13 cellular contexts compared by ENCODE assay signal in genomic region chr14:61368061-61368710, GRCh38. TPM values are rescaled to one million over a fixed set of nuclear protein-coding genes. Genes with fewer than 3 reads are reported as not detected.
DNase-seq lines count a peak whose midpoint lies in the region; ATAC-seq and TF ChIP-seq lines count a peak whose summit lies in the region.
"Had no signal": no experiment of that assay in that cellular context is flagged by ENCODE, and none has a peak within 500 bp of the region (broad histone marks: within the 10 kb centered on the region; RNA-seq: fewer than 3 reads in every experiment).

No MANE protein-coding gene starts in this region.

- intact Hi-C loops in uterus (cut with DNase I; ENCODE audit: low total_unique reads): no loop called here
- intact Hi-C loops in transverse colon (cut with DNase I; ENCODE audit: low total_unique reads): no loop called here

- peak overlapping the region; percentile 11 for H3K27ac Mint-ChIP-seq in activated naive CD4-positive, alpha-beta T cell treated with anti-CD3 and anti-CD28 coated beads, Interleukin-2, amount 10 ng/mL, durations not matched to agents 7 days and 5 days
- H3K27ac Mint-ChIP-seq: B cell had no signal

- TF ChIP-seq POLR2A in uterus (IDR thresholded peaks at IDR 0.05): no peak
- no peak for TF ChIP-seq POLR2A in transverse colon (IDR thresholded peaks at IDR 0.05)

- H3K9me3 Mint-ChIP-seq in activated naive CD4-positive, alpha-beta T cell treated with anti-CD3 and anti-CD28 coated beads, Interleukin-2, amount 10 ng/mL, durations not matched to agents 7 days and 5 days: peaks cover 12% of the 10 kb centered on the region

- DNase-seq in activated naive CD4-positive, alpha-beta T cell treated with anti-CD3 and anti-CD28 coated beads, Interleukin-2, amount 10 ng/mL, durations not matched to agents 7 days and 5 days: no peak
- DNase-seq in activated naive CD4-positive, alpha-beta T cell (lab: John Stamatoyannopoulos, UW): no peak
- peak; percentile 20 for DNase-seq in M059J (ENCODE audit: low read depth)
- DNase-seq in epithelial cell of esophagus (ENCODE audit: low read depth): peak; percentile 85
- DNase-seq in smooth muscle cell of the brain vasculature (ENCODE audit: low read depth, low spot score): peak; percentile 36
- DNase-seq in uterus: no peak
- no peak for DNase-seq in transverse colon
- DNase-seq: heart left ventricle had no signal

- TF ChIP-seq EP300 in transverse colon (IDR thresholded peaks at IDR 0.05; ENCODE audit: low read depth): no peak

- in situ Hi-C loops in transverse colon (cut with MboI; ENCODE audit: low pct_ligation_motif_present in 1 of 4, low pct_unique_long_range_greater_than_20kb in 1 of 4, low sequenced_read_pairs in 3 of 4): no loop called here

- H3K4me3 Mint-ChIP-seq in activated naive CD4-positive, alpha-beta T cell treated with anti-CD3 and anti-CD28 coated beads, Interleukin-2, amount 10 ng/mL, durations not matched to agents 7 days and 5 days: no peak overlapping the region
- H3K4me3 Mint-ChIP-seq: B cell had no signal

- H3K4me1 ChIP-seq in uterus (no peaks in the 10 kb centered on the region), transverse colon (peaks cover 0 to 18% (median 0%) of the 10 kb centered on the region in 4 donors)

- no peaks in the 10 kb centered on the region for H3K27me3 Mint-ChIP-seq in activated naive CD4-positive, alpha-beta T cell treated with anti-CD3 and anti-CD28 coated beads, Interleukin-2, amount 10 ng/mL, durations not matched to agents 7 days and 5 days
- H3K27me3 Mint-ChIP-seq: B cell had no signal

- no peak for ATAC-seq in GM21825 (IDR thresholded peaks at IDR 0.05; ENCODE audit: unreplicated experiment)
- ATAC-seq: K562, Panc1 had no signal

- H3K27ac ChIP-seq in uterus: no peak overlapping the region
- no peak overlapping the region for H3K27ac ChIP-seq in transverse colon
- H3K27ac ChIP-seq: vagina had no signal

- CTCF ChIA-PET in activated naive CD4-positive, alpha-beta T cell treated with anti-CD3 and anti-CD28 coated beads, Interleukin-2, amount 10 ng/mL, durations not matched to agents 7 days and 5 days (lab: Charles Lee): interaction anchor here (1.0 to 1.1 kb wide), 2 partner anchors 20 to 87 kb away, joined by 3 read pairs; no protein-coding TSS in a partner anchor

- no peak for TF ChIP-seq CTCF in epithelial cell of esophagus (IDR thresholded peaks at IDR 0.05; ENCODE audit: insufficient read depth, low read depth, low read length, missing control alignments)
- TF ChIP-seq CTCF in uterus (IDR thresholded peaks at IDR 0.05): no peak
- no peak for TF ChIP-seq CTCF in transverse colon (IDR thresholded peaks at IDR 0.05)

- no peaks in the 10 kb centered on the region for H3K36me3 ChIP-seq in uterus
- no peaks in the 10 kb centered on the region for H3K36me3 ChIP-seq in transverse colon
- H3K36me3 ChIP-seq: heart left ventricle, vagina had no signal

- H3K27me3 ChIP-seq in uterus (no peaks in the 10 kb centered on the region), transverse colon (no peaks in the 10 kb centered on the region)
- H3K27me3 ChIP-seq: heart left ventricle, vagina had no signal

- peaks cover 50% of the 10 kb centered on the region for H3K4me1 Mint-ChIP-seq in activated naive CD4-positive, alpha-beta T cell treated with anti-CD3 and anti-CD28 coated beads, Interleukin-2, amount 10 ng/mL, durations not matched to agents 7 days and 5 days
- H3K4me1 Mint-ChIP-seq: B cell had no signal

- H3K4me3 ChIP-seq in epithelial cell of esophagus (ENCODE audit: low read length) (no peak overlapping the region), uterus (no peak overlapping the region), transverse colon (no peak overlapping the region)
- H3K4me3 ChIP-seq: heart left ventricle, K562, vagina had no signal

- WGBS in transverse colon (ENCODE audit: low coverage in 1 of 2), 2 donors: 43 to 75% methylated on average over 1 to 5 of the region's 5 CpGs

- H3K9me3 ChIP-seq in uterus (no peaks in the 10 kb centered on the region), transverse colon (no peaks in the 10 kb centered on the region)
- H3K9me3 ChIP-seq: heart left ventricle, vagina had no signal

- peaks cover 50% of the 10 kb centered on the region for H3K36me3 Mint-ChIP-seq in activated naive CD4-positive, alpha-beta T cell treated with anti-CD3 and anti-CD28 coated beads, Interleukin-2, amount 10 ng/mL, durations not matched to agents 7 days and 5 days

RNA-seq across cellular contexts. Expression of gene PRKCH, which starts 46.8 kb away (rescaled TPM):
- 3.6 and 3.8 TPM in 2 replicates for total RNA-seq in M059J (2014; rRNA removed; shearing (Covaris generic))
- total RNA-seq in uterus (100 to 1,000 TPM in 1 of 4 donors, 10 to 100 TPM in 3; 17.9 to 105 (median 63.5) TPM), transverse colon (10 to 100 TPM; 12.4 to 38.9 (median 27.0) TPM)

Comparison
In these comparisons a context has a peak if more than half of its experiments do, and no peak if none do; other contexts are left out.
1. DNase-seq: peak in M059J (single experiment), epithelial cell of esophagus (single experiment) and smooth muscle cell of the brain vasculature (single experiment); none in activated naive CD4-positive, alpha-beta T cell treated with anti-CD3 and anti-CD28 coated beads, Interleukin-2, amount 10 ng/mL, durations not matched to agents 7 days and 5 days (single experiment), activated naive CD4-positive, alpha-beta T cell (0 of 4), uterus (0 of 2) and transverse colon (single experiment).